In the genomic region with DNA sequence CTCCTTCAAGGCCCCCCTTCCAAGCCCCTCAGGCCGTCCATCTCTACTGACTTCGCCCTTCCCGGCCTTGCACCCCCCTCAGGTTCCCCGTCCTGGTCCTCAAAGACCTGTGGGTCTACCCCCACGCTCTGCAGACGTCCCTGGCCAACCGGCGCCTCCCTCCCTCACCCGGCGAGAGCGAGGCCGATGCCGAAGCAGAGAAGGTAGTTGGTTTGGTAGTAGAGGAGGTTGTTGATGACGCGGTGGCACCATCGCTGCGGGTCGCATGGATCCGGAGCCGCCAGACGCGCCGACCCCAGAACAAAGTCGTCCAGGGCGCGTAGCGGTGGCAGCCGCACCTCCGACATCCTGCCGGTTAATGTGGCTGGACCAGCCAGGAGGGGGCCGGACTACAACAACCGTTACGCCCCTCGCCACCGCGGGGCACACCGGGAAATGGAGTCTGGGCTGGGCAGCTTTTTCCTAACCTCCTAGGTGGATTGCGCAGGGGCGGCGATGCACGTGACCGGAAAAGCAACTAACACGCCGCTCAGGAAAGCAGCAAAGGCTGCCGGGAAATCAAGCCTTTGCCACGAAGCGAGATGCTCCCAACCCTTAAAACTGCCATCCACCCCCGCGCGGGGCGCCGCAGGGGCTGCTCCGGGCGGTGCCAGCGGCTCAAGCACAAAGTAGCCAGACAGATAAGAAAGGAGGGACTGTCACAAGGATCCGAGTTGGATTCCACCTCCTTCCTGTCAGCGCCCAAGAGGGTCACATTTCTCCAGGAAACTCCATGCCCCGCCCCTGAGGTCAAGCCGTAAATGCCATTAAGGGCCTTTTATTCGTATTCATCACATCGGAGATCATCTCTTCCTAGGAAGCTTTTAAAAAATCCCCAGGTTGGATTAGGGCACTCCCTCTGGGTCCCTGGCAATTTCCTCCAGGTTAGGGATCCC, we compare ENCODE assay signal across 8 cellular contexts. TPM values are rescaled to one million over a fixed set of nuclear protein-coding genes. Genes with fewer than 3 reads are reported as not detected.
DNase-seq lines count a peak whose midpoint lies in the region; ATAC-seq lines count a peak whose summit lies in the region.

A gene with protein sequence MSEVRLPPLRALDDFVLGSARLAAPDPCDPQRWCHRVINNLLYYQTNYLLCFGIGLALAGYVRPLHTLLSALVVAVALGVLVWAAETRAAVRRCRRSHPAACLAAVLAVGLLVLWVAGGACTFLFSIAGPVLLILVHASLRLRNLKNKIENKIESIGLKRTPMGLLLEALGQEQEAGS (minus strand): TSS at position 362 of the 935 bp plus-strand sequence. CDS start 15 bp downstream, at position 347.

- DNase-seq in NCI-H2227 treated with DMSO at 0.1 percent for 48 hours (lab: John Stamatoyannopoulos, UW) = peak; percentile 96
- DNase-seq in activated CD4-positive, alpha-beta T cell treated with anti-CD3 and anti-CD28 coated beads for 24 hours (ENCODE audit: low read depth in 2 of 2) = peak; percentile 75 to 76
- DNase-seq in cerebellum (ENCODE audit: low spot score) = peak; percentile 92
- peak; percentile 94 for DNase-seq in islet precursor cell
- DNase-seq in stimulated activated CD4-positive, alpha-beta T cell treated with anti-CD3 and anti-CD28 coated beads, Interleukin-12 subunit alpha, Interleukin-12 subunit beta, amount 100 ng/mL, for 4 hours = peak; percentile 82
- DNase-seq in AML-193 (lab: John Stamatoyannopoulos, UW) = no peak

- ATAC-seq in GM18498 (IDR thresholded peaks at IDR 0.05; ENCODE audit: unreplicated experiment) = peak; percentile 94
- ATAC-seq in HG03045 (IDR thresholded peaks at IDR 0.05; ENCODE audit: unreplicated experiment) = peak; percentile 83

RNA-seq across cellular contexts. Expression of the gene that starts here (rescaled TPM):
- total RNA-seq in cerebellum = 9.0 TPM

Comparison
In these comparisons a context has a peak if more than half of its experiments do, and no peak if none do; other contexts are left out.
1. DNase-seq: peak in NCI-H2227 treated with DMSO at 0.1 percent for 48 hours (single experiment), activated CD4-positive, alpha-beta T cell treated with anti-CD3 and anti-CD28 coated beads for 24 hours (2 of 2), cerebellum (single experiment), islet precursor cell (single experiment) and stimulated activated CD4-positive, alpha-beta T cell treated with anti-CD3 and anti-CD28 coated beads, Interleukin-12 subunit alpha, Interleukin-12 subunit beta, amount 100 ng/mL, for 4 hours (single experiment); none in AML-193 (0 of 2).